In the genomic region with DNA sequence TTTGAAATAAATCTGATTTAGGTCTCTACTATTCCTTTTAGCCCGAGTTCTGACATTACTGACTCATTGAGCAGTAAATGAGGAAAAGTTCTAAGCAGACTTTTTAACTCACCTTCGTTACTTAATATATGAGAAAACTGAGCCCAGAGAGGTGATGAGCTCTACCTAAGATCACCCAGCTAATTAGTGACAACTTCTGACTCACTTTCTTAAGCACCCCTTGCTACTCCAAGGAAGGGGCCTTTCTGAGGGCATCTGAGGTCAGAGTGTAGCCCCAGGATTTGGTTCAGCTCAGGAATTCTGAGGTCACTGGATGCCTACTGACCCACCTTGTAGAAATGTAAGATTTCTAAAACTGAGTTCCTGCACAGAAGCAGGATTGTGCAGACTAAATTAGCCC, we compare ENCODE assay signal across 29 cellular contexts.
"Had no signal": no experiment of that assay in that cellular context is flagged by ENCODE, and none has a peak within 500 bp of the region (broad histone marks: within the 10 kb centered on the region; RNA-seq: fewer than 3 reads in every experiment).

No MANE protein-coding gene starts in this region.

- H3K27ac Mint-ChIP-seq: activated CD4-positive, alpha-beta memory T cell treated with anti-CD3 and anti-CD28 coated beads for 36 hours; activated CD4-positive, alpha-beta T cell treated with anti-CD3 and anti-CD28 coated beads, Interleukin-2, amount 10 ng/mL, durations not matched to agents 7 days and 5 days; activated naive CD4-positive, alpha-beta T cell treated with anti-CD3 and anti-CD28 coated beads, Interleukin-2, amount 50 U/mL, for 72 hours; activated naive CD8-positive, alpha-beta T cell treated with anti-CD3 and anti-CD28 coated beads, Interleukin-2, amount 50 U/mL, for 24 hours; T-cell had no signal

- H3K27me3 Mint-ChIP-seq: activated CD4-positive, alpha-beta memory T cell treated with anti-CD3 and anti-CD28 coated beads for 36 hours; activated CD4-positive, alpha-beta T cell treated with anti-CD3 and anti-CD28 coated beads, Interleukin-2, amount 10 ng/mL, durations not matched to agents 7 days and 5 days; activated naive CD8-positive, alpha-beta T cell treated with anti-CD3 and anti-CD28 coated beads, Interleukin-2, amount 50 U/mL, for 24 hours; T-cell had no signal

- DNase-seq: activated CD4-positive, alpha-beta memory T cell treated with anti-CD3 and anti-CD28 coated beads for 36 hours; activated CD4-positive, alpha-beta T cell treated with anti-CD3 and anti-CD28 coated beads, Interleukin-2, amount 10 ng/mL, durations not matched to agents 7 days and 5 days; activated CD4-positive, CD25-positive, alpha-beta regulatory T cell; activated CD8-positive, alpha-beta memory T cell treated with anti-CD3 and anti-CD28 coated beads for 24 hours; activated effector memory CD4-positive, alpha-beta T cell treated with anti-CD3 and anti-CD28 coated beads, Interleukin-2, amount 50 U/mL, for 16 hours; activated naive CD4-positive, alpha-beta T cell treated with Interleukin-2 at 50 U/mL for 16 hours; activated naive CD8-positive, alpha-beta T cell treated with anti-CD3 and anti-CD28 coated beads, Interleukin-2, amount 50 U/mL, for 24 hours; activated T-cell treated with anti-CD3 and anti-CD28 coated beads, Interleukin-2, amount 50 U/mL, for 4 hours; amniotic stem cell; body of pancreas; central memory CD4-positive, alpha-beta T cell; MV-4-11; NCI-H1092 treated with DMSO at 0.1 percent for 48 hours; NCI-H1417 treated with DMSO at 0.1 percent for 48 hours; NCI-H1694; NCI-H2029 treated with DMSO at 0.1 percent for 48 hours; NCI-H446 treated with DMSO at 0.1 percent for 48 hours; NCI-H524 treated with DMSO at 0.1 percent for 48 hours; NCI-H774; RPMI8226; T-cell; T-helper 2 cell; T1000 had no signal

- H3K9me3 Mint-ChIP-seq: activated CD4-positive, alpha-beta memory T cell treated with anti-CD3 and anti-CD28 coated beads for 36 hours; activated CD4-positive, alpha-beta T cell treated with anti-CD3 and anti-CD28 coated beads, Interleukin-2, amount 10 ng/mL, durations not matched to agents 7 days and 5 days; activated naive CD4-positive, alpha-beta T cell treated with anti-CD3 and anti-CD28 coated beads, Interleukin-2, amount 50 U/mL, for 72 hours; activated naive CD8-positive, alpha-beta T cell treated with anti-CD3 and anti-CD28 coated beads, Interleukin-2, amount 50 U/mL, for 24 hours; activated T-cell treated with anti-CD3 and anti-CD28 coated beads, Interleukin-2, amount 50 U/mL, for 4 hours; T-cell had no signal

- H3K4me3 Mint-ChIP-seq: activated CD4-positive, alpha-beta memory T cell treated with anti-CD3 and anti-CD28 coated beads for 36 hours; activated CD4-positive, alpha-beta T cell treated with anti-CD3 and anti-CD28 coated beads, Interleukin-2, amount 10 ng/mL, durations not matched to agents 7 days and 5 days; activated naive CD8-positive, alpha-beta T cell treated with anti-CD3 and anti-CD28 coated beads, Interleukin-2, amount 50 U/mL, for 24 hours; activated T-cell treated with anti-CD3 and anti-CD28 coated beads, Interleukin-2, amount 50 U/mL, for 4 hours; T-cell had no signal

- H3K36me3 ChIP-seq: ascending aorta had no signal

- H3K27me3 ChIP-seq: ascending aorta, body of pancreas had no signal

- H3K36me3 Mint-ChIP-seq: activated CD4-positive, alpha-beta memory T cell treated with anti-CD3 and anti-CD28 coated beads for 36 hours; activated naive CD4-positive, alpha-beta T cell treated with anti-CD3 and anti-CD28 coated beads, Interleukin-2, amount 50 U/mL, for 72 hours had no signal

- H3K27ac ChIP-seq: ascending aorta, body of pancreas, SK-N-MC, VCaP had no signal

- ATAC-seq: activated naive CD4-positive, alpha-beta T cell treated with anti-CD3 and anti-CD28 coated beads, Interleukin-2, amount 50 U/mL, for 72 hours; activated naive CD8-positive, alpha-beta T cell treated with anti-CD3 and anti-CD28 coated beads, Interleukin-2, amount 50 U/mL, for 24 hours; activated T-cell treated with anti-CD3 and anti-CD28 coated beads, Interleukin-2, amount 50 U/mL, for 4 hours; body of pancreas; Right ventricle myocardium inferior; T-cell had no signal

- FAIRE-seq: bronchial epithelial cell had no signal

- H3K9me3 ChIP-seq: ascending aorta, body of pancreas had no signal

- H3K4me1 Mint-ChIP-seq: T-cell had no signal

- H3K4me1 ChIP-seq: ascending aorta had no signal

- H3K4me3 ChIP-seq: ascending aorta, body of pancreas, SK-N-MC had no signal
